In the genomic region with DNA sequence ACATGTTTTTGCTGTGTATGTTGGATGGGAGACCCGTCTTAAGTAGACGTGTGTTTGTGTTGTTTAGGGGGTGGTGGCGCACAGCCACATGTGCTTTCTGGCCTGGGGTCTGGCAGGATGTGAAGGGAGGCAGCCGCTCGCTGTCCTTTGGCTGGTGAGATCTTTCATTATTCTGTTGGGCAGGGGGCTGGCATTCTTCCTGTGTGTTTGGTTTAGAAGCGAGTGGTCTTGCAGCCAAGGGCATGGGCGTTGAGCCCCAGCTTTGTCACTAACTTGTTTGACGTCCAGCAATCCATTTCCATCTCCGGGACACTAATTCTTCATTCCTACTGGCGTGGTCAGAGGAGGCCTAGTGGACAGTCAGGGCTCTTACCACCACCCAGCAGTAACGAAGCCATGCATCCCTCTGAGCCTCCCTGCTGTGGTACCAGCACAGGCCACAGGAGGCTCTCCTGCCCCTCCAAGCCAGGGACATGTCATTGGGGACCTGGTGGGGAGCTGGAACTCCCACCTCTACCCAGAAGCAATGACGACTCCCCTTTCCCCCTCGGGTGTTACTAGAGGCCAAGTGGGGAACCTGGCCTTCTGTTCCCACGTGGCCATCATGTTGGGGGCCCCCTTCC, we compare ENCODE assay signal across 10 cellular contexts. TPM values are rescaled to one million over a fixed set of nuclear protein-coding genes. Genes with fewer than 3 reads are reported as not detected.
DNase-seq lines count a peak whose midpoint lies in the region; TF ChIP-seq lines count a peak whose summit lies in the region.
"Had no signal": no experiment of that assay in that cellular context is flagged by ENCODE, and none has a peak within 500 bp of the region (broad histone marks: within the 10 kb centered on the region; RNA-seq: fewer than 3 reads in every experiment).

No MANE protein-coding gene starts in this region.

- H3K9me3 ChIP-seq in Karpas-422 (ENCODE audit: low read length) (no peaks in the 10 kb centered on the region), esophagus muscularis mucosa (no peaks in the 10 kb centered on the region)

- H3K4me1 Mint-ChIP-seq in endothelial cell (ENCODE audit: unreplicated experiment) (no peaks in the 10 kb centered on the region), neural crest cell (peaks cover 14% of the 10 kb centered on the region)

- H3K27me3 ChIP-seq in Karpas-422 (ENCODE audit: low read length) (no peaks in the 10 kb centered on the region), esophagus muscularis mucosa (no peaks in the 10 kb centered on the region)

- H3K27ac ChIP-seq in C4-2B = no peak overlapping the region
- no peak overlapping the region for H3K27ac ChIP-seq in Karpas-422 (ENCODE audit: low read length)
- no peak overlapping the region for H3K27ac ChIP-seq in esophagus muscularis mucosa (replicated peaks in 1 of 4)

- H3K36me3 Mint-ChIP-seq in endothelial cell (ENCODE audit: low read depth, unreplicated experiment) (no peaks in the 10 kb centered on the region), neural crest cell (ENCODE audit: low read depth) (peaks cover 3% of the 10 kb centered on the region)

- H3K4me3 Mint-ChIP-seq in endothelial cell (ENCODE audit: unreplicated experiment) (no peak overlapping the region), neural crest cell (no peak overlapping the region)
- H3K4me3 Mint-ChIP-seq: activated CD8-positive, alpha-beta T cell treated with anti-CD3 and anti-CD28 coated beads for 36 hours had no signal

- H3K27me3 Mint-ChIP-seq in endothelial cell (ENCODE audit: unreplicated experiment) = peaks cover 2% of the 10 kb centered on the region
- no peaks in the 10 kb centered on the region for H3K27me3 Mint-ChIP-seq in neural crest cell (ENCODE audit: low read depth)

- no peaks in the 10 kb centered on the region for H3K36me3 ChIP-seq in Karpas-422 (ENCODE audit: insufficient read depth, low read length)
- no peaks in the 10 kb centered on the region for H3K36me3 ChIP-seq in esophagus muscularis mucosa

- H2AFZ ChIP-seq in Karpas-422 (ENCODE audit: low read length) = no peak overlapping the region

- WGBS in esophagus muscularis mucosa = 91% methylated on average over 12 of the region's 14 CpGs

- no peaks in the 10 kb centered on the region for H3K9me2 ChIP-seq in Karpas-422 (replicated peaks; ENCODE audit: insufficient read depth, low read length)

- intact Hi-C loops in esophagus muscularis mucosa (cut with DNase I) = no loop called here

- peak; percentile 50 for DNase-seq in Karpas-422
- peak; percentile 46 for DNase-seq in endothelial cell (ENCODE audit: low spot score)
- DNase-seq in neural crest cell (ENCODE audit: low read depth, low spot score) = no peak
- DNase-seq in activated CD8-positive, alpha-beta memory T cell treated with anti-CD3 and anti-CD28 coated beads, Interleukin-2, amount 50 U/mL, for 48 hours = no peak
- DNase-seq in esophagus muscularis mucosa (ENCODE audit: extremely low spot score) = no peak
- no peak for DNase-seq in activated T-cell treated with anti-CD3 and anti-CD28 coated beads, Interleukin-2, amount 50 U/mL, for 1 hour
- DNase-seq in NCI-H146 treated with DMSO at 0.1 percent for 48 hours (lab: John Stamatoyannopoulos, UW; ENCODE audit: unreplicated experiment) = no peak
- DNase-seq: activated CD8-positive, alpha-beta T cell treated with anti-CD3 and anti-CD28 coated beads for 36 hours; stimulated activated naive CD4-positive, alpha-beta T cell had no signal

- H3K9me3 Mint-ChIP-seq in endothelial cell (ENCODE audit: unreplicated experiment) (no peaks in the 10 kb centered on the region), neural crest cell (peaks cover 3% of the 10 kb centered on the region)
- H3K9me3 Mint-ChIP-seq: activated CD8-positive, alpha-beta T cell treated with anti-CD3 and anti-CD28 coated beads for 36 hours had no signal

- no peak overlapping the region for H3K27ac Mint-ChIP-seq in endothelial cell (ENCODE audit: unreplicated experiment)
- H3K27ac Mint-ChIP-seq in neural crest cell (ENCODE audit: unreplicated experiment) = no peak overlapping the region
- H3K27ac Mint-ChIP-seq: activated CD8-positive, alpha-beta T cell treated with anti-CD3 and anti-CD28 coated beads for 36 hours had no signal

- no peaks in the 10 kb centered on the region for H4K20me1 ChIP-seq in Karpas-422 (ENCODE audit: insufficient read depth, low read depth, low read length)

- H3K9ac ChIP-seq in Karpas-422 (ENCODE audit: low read length) = no peak overlapping the region

- no peak for TF ChIP-seq POLR2A in esophagus muscularis mucosa (IDR thresholded peaks at IDR 0.05; ENCODE audit: low read depth)

- no peak for TF ChIP-seq EP300 in esophagus muscularis mucosa (IDR thresholded peaks at IDR 0.05)

- H3K4me3 ChIP-seq in Karpas-422 (ENCODE audit: low read length) (no peak overlapping the region), esophagus muscularis mucosa (no peak overlapping the region)

- TF ChIP-seq CTCF in C4-2B (conservative IDR thresholded peaks at IDR 0.05) = peak; percentile 48; the same call in 1 of the 2 replicates
- TF ChIP-seq CTCF in endothelial cell (IDR thresholded peaks at IDR 0.05; ENCODE audit: unreplicated experiment) = peak; percentile 29
- TF ChIP-seq CTCF in neural crest cell (conservative IDR thresholded peaks at IDR 0.05) = peak; percentile 37
- TF ChIP-seq CTCF in esophagus muscularis mucosa (IDR thresholded peaks at IDR 0.05) = no peak

- H3K79me2 ChIP-seq in Karpas-422 (ENCODE audit: low read length) = no peaks in the 10 kb centered on the region

- no peak overlapping the region for H3K4me2 ChIP-seq in Karpas-422 (ENCODE audit: low read depth, low read length, poor library complexity, severe bottlenecking)

- H3K4me1 ChIP-seq in Karpas-422 (ENCODE audit: low read length) (peaks cover 15% of the 10 kb centered on the region), esophagus muscularis mucosa (peaks cover 2 to 11% (median 8%) of the 10 kb centered on the region in 4 donors)

RNA-seq across cellular contexts. Expression of gene THSD4, which starts 10.7 kb away (rescaled TPM):
- total RNA-seq in Karpas-422 (2014; rRNA removed; shearing (Covaris generic); ENCODE audit: low replicate concordance) = 0.11 TPM in 1 of 2 replicates, not detected in the other
- total RNA-seq in endothelial cell (ENCODE audit: unreplicated experiment) (0.92 TPM), neural crest cell (1.3 and 1.4 TPM in 2 replicates), esophagus muscularis mucosa (1 to 10 TPM; 3.2 to 6.6 (median 5.6) TPM)
- total RNA-seq: activated CD8-positive, alpha-beta T cell treated with anti-CD3 and anti-CD28 coated beads for 36 hours had no signal

Comparison
In these comparisons a context has a peak if more than half of its experiments do, and no peak if none do; other contexts are left out.
1. CTCF ChIP-seq: peak in C4-2B (single experiment), endothelial cell (single experiment) and neural crest cell (single experiment); none in esophagus muscularis mucosa (0 of 3).
2. DNase-seq: peak in Karpas-422 (single experiment) and endothelial cell (single experiment); none in neural crest cell (single experiment), activated CD8-positive, alpha-beta memory T cell treated with anti-CD3 and anti-CD28 coated beads, Interleukin-2, amount 50 U/mL, for 48 hours (single experiment), esophagus muscularis mucosa (single experiment), activated T-cell treated with anti-CD3 and anti-CD28 coated beads, Interleukin-2, amount 50 U/mL, for 1 hour (single experiment) and NCI-H146 treated with DMSO at 0.1 percent for 48 hours (single experiment).